Comparison of ENCODE assay signal across 1 cellular context in the genomic region with DNA sequence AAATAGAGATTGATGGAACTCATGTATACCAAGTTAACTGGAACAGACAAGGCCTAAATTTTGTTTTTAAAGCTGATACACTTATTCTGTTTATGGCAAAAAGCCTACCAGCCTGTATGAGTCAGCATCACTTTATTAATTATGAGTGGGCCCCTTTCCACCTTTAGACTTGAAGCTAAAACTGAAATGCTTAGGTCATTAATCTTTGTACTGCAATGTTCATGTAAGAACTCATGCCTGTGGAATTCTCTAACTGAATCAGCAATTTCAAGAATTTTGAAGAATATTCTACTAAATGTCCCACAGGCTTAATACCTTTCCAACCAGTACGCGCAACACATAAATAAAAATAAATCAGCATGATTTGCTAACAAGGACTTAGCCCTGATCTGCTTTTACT.
TF ChIP-seq lines count a peak whose summit lies in the region.

No MANE protein-coding gene starts in this region.

TF ChIP-seq in endothelial cell of umbilical vein, 7 proteins besides CTCF, POLR2A, EP300 and RAD21:
- TF ChIP-seq GATA2 (IDR thresholded peaks at IDR 0.05; ENCODE audit: insufficient read depth, insufficient read length, low read depth, low read length) (no peak), EZH2 (IDR thresholded peaks at IDR 0.05; ENCODE audit: borderline replicate concordance, low read depth, low read length, severe bottlenecking) (no peak), POLR2AphosphoS5 (IDR thresholded peaks at IDR 0.05; ENCODE audit: insufficient read depth, low read depth, low read length) (no peak), JUN (IDR thresholded peaks at IDR 0.05; ENCODE audit: borderline replicate concordance, insufficient read depth, insufficient read length, low read depth) (peak; percentile 75), MYC (IDR thresholded peaks at IDR 0.05; ENCODE audit: low read depth, low read length) (no peak), FOS (IDR thresholded peaks at IDR 0.05; ENCODE audit: borderline replicate concordance, insufficient read depth, low read length) (peak; percentile 82)
